In the genomic region with DNA sequence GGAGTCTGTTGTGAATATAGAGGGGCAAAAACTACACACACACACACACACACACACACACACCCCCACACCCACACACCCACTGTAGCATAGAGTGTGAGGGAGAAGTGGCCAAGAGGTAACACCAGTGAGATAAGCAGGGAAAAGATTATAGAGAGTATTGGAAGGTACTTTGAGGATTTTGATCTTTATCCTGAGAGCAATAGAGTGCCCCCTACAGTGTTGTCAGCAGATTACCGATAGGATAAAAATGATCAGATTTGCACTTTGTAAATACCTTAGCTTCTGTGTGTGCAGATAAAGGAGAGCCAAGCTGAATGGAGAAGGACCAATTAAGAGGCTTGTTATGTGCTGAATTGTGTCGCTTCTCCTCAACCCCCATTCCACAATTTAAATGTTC, we compare ENCODE assay signal across 14 cellular contexts. TPM values are rescaled to one million over a fixed set of nuclear protein-coding genes. Genes with fewer than 3 reads are reported as not detected.
DNase-seq lines count a peak whose midpoint lies in the region; ATAC-seq and TF ChIP-seq lines count a peak whose summit lies in the region.
"Had no signal": no experiment of that assay in that cellular context is flagged by ENCODE, and none has a peak within 500 bp of the region (broad histone marks: within the 10 kb centered on the region; RNA-seq: fewer than 3 reads in every experiment).

No MANE protein-coding gene starts in this region.

- no peak overlapping the region for H3K4me3 Mint-ChIP-seq in activated naive CD8-positive, alpha-beta T cell treated with anti-CD3 and anti-CD28 coated beads, Interleukin-2, amount 10 ng/mL, durations not matched to agents 7 days and 5 days
- H3K4me3 Mint-ChIP-seq in activated naive CD8-positive, alpha-beta T cell treated with anti-CD3 and anti-CD28 coated beads for 36 hours: no peak overlapping the region
- H3K4me3 Mint-ChIP-seq: B cell; stimulated activated naive CD8-positive, alpha-beta T cell treated with anti-CD3 and anti-CD28 coated beads, Interleukin-15, Interleukin-2, amounts not matched to agents 100 ng/mL and 50 ng/mL, for 24 hours had no signal

- TF ChIP-seq POLR2A in gastrocnemius medialis (IDR thresholded peaks at IDR 0.05): no peak

- no peak for DNase-seq in activated naive CD8-positive, alpha-beta T cell treated with anti-CD3 and anti-CD28 coated beads, Interleukin-2, amount 10 ng/mL, durations not matched to agents 7 days and 5 days
- no peak for DNase-seq in activated naive CD8-positive, alpha-beta T cell treated with anti-CD3 and anti-CD28 coated beads for 36 hours
- DNase-seq in NCI-H69 (lab: John Stamatoyannopoulos, UW) (peak; percentile 40), fibroblast of lung (ENCODE audit: low read depth in 2 of 2) (no peak), RPMI8226 (no peak), aorta (no peak), GOT3 (lab: John Stamatoyannopoulos, UW) (no peak), gastrocnemius medialis (no peak)
- DNase-seq: erythroblast, islet precursor cell, NCI-H1436, Peyer's patch had no signal

- H3K27me3 Mint-ChIP-seq in activated naive CD8-positive, alpha-beta T cell treated with anti-CD3 and anti-CD28 coated beads, Interleukin-2, amount 10 ng/mL, durations not matched to agents 7 days and 5 days: no peaks in the 10 kb centered on the region
- no peaks in the 10 kb centered on the region for H3K27me3 Mint-ChIP-seq in activated naive CD8-positive, alpha-beta T cell treated with anti-CD3 and anti-CD28 coated beads for 36 hours
- H3K27me3 Mint-ChIP-seq: B cell; stimulated activated naive CD8-positive, alpha-beta T cell treated with anti-CD3 and anti-CD28 coated beads, Interleukin-15, Interleukin-2, amounts not matched to agents 100 ng/mL and 50 ng/mL, for 24 hours had no signal

- H3K27me3 ChIP-seq in fibroblast of lung (ENCODE audit: control insufficient read depth, insufficient read depth, low read length) (no peaks in the 10 kb centered on the region), aorta (ENCODE audit: control insufficient read depth in 1 of 2, insufficient read depth in 2 of 2, low read length in 1 of 2) (no peaks in the 10 kb centered on the region), gastrocnemius medialis (no peaks in the 10 kb centered on the region)
- H3K27me3 ChIP-seq: Peyer's patch had no signal

- no peaks in the 10 kb centered on the region for H3K36me3 ChIP-seq in fibroblast of lung (ENCODE audit: control insufficient read depth, insufficient read depth, low read length)
- H3K36me3 ChIP-seq in aorta (ENCODE audit: control insufficient read depth in 1 of 2, insufficient read depth in 2 of 2, low read length in 1 of 2): peaks cover 0 to 4% of the 10 kb centered on the region in 2 donors
- no peaks in the 10 kb centered on the region for H3K36me3 ChIP-seq in gastrocnemius medialis
- H3K36me3 ChIP-seq: Peyer's patch had no signal

- POLR2A ChIA-PET in activated naive CD8-positive, alpha-beta T cell treated with anti-CD3 and anti-CD28 coated beads, Interleukin-2, amount 10 ng/mL, durations not matched to agents 7 days and 5 days (lab: Charles Lee): no interaction called here

- H3K9me3 Mint-ChIP-seq in activated naive CD8-positive, alpha-beta T cell treated with anti-CD3 and anti-CD28 coated beads, Interleukin-2, amount 10 ng/mL, durations not matched to agents 7 days and 5 days: no peaks in the 10 kb centered on the region
- no peaks in the 10 kb centered on the region for H3K9me3 Mint-ChIP-seq in activated naive CD8-positive, alpha-beta T cell treated with anti-CD3 and anti-CD28 coated beads for 36 hours
- H3K9me3 Mint-ChIP-seq: stimulated activated naive CD8-positive, alpha-beta T cell treated with anti-CD3 and anti-CD28 coated beads, Interleukin-15, Interleukin-2, amounts not matched to agents 100 ng/mL and 50 ng/mL, for 24 hours had no signal

- H3K4me2 ChIP-seq in fibroblast of lung (ENCODE audit: extremely low read depth, insufficient read depth, low read length): no peak overlapping the region

- H3K27ac ChIP-seq in fibroblast of lung (ENCODE audit: insufficient read depth, low read length) (no peak overlapping the region), aorta (ENCODE audit: low read depth in 1 of 2, low read length in 2 of 2) (no peak overlapping the region), gastrocnemius medialis (no peak overlapping the region)
- H3K27ac ChIP-seq: Peyer's patch had no signal

- H3K9me3 ChIP-seq in fibroblast of lung (ENCODE audit: control insufficient read depth, insufficient read depth, low read depth, low read length) (no peaks in the 10 kb centered on the region), aorta (ENCODE audit: control insufficient read depth, low read length) (no peaks in the 10 kb centered on the region), gastrocnemius medialis (no peaks in the 10 kb centered on the region)
- H3K9me3 ChIP-seq: Peyer's patch had no signal

- H3K4me1 ChIP-seq in fibroblast of lung (ENCODE audit: control insufficient read depth, extremely low read depth, insufficient read depth, low read length) (no peaks in the 10 kb centered on the region), aorta (ENCODE audit: control insufficient read depth in 1 of 2, insufficient read depth in 2 of 2, low read length in 2 of 2) (no peaks in the 10 kb centered on the region), gastrocnemius medialis (no peaks in the 10 kb centered on the region)
- H3K4me1 ChIP-seq: Peyer's patch had no signal

- in situ Hi-C loops in gastrocnemius medialis (cut with MboI; ENCODE audit: low sequenced_read_pairs in 4 of 4): loop anchor here in 1 of 4 donors (25.0 kb wide), 1 partner anchor 105 kb away; no protein-coding TSS in a partner anchor

- no peaks in the 10 kb centered on the region for H4K20me1 ChIP-seq in fibroblast of lung (ENCODE audit: control insufficient read depth, extremely low read depth, insufficient read depth, low read length)

- no peaks in the 10 kb centered on the region for H3K79me2 ChIP-seq in fibroblast of lung (ENCODE audit: control insufficient read depth, insufficient read depth, low read length)

- peaks cover 22% of the 10 kb centered on the region for H3K36me3 Mint-ChIP-seq in activated naive CD8-positive, alpha-beta T cell treated with anti-CD3 and anti-CD28 coated beads, Interleukin-2, amount 10 ng/mL, durations not matched to agents 7 days and 5 days
- peaks cover 36% of the 10 kb centered on the region for H3K36me3 Mint-ChIP-seq in activated naive CD8-positive, alpha-beta T cell treated with anti-CD3 and anti-CD28 coated beads for 36 hours

- no peak overlapping the region for H2AFZ ChIP-seq in fibroblast of lung (ENCODE audit: low read length)

- peaks cover 8% of the 10 kb centered on the region for H3K4me1 Mint-ChIP-seq in activated naive CD8-positive, alpha-beta T cell treated with anti-CD3 and anti-CD28 coated beads, Interleukin-2, amount 10 ng/mL, durations not matched to agents 7 days and 5 days
- H3K4me1 Mint-ChIP-seq in activated naive CD8-positive, alpha-beta T cell treated with anti-CD3 and anti-CD28 coated beads for 36 hours: peaks cover 35% of the 10 kb centered on the region
- H3K4me1 Mint-ChIP-seq: B cell had no signal

- WGBS in aorta, 2 donors: 89 to 94% methylated on average over 2 of the region's 2 CpGs

- H3K4me3 ChIP-seq in fibroblast of lung (replicated peaks in 1 of 4; ENCODE audit: control extremely low read depth in 1 of 4, insufficient read depth in 1 of 4, low read depth in 3 of 4, low read length in 4 of 4) (no peak overlapping the region), aorta (ENCODE audit: low read length in 2 of 2) (no peak overlapping the region), gastrocnemius medialis (no peak overlapping the region)
- H3K4me3 ChIP-seq: Peyer's patch had no signal

- peak overlapping the region; percentile 13 for H3K27ac Mint-ChIP-seq in activated naive CD8-positive, alpha-beta T cell treated with anti-CD3 and anti-CD28 coated beads, Interleukin-2, amount 10 ng/mL, durations not matched to agents 7 days and 5 days
- no peak overlapping the region for H3K27ac Mint-ChIP-seq in activated naive CD8-positive, alpha-beta T cell treated with anti-CD3 and anti-CD28 coated beads for 36 hours
- H3K27ac Mint-ChIP-seq: B cell; stimulated activated naive CD8-positive, alpha-beta T cell treated with anti-CD3 and anti-CD28 coated beads, Interleukin-15, Interleukin-2, amounts not matched to agents 100 ng/mL and 50 ng/mL, for 24 hours had no signal

- intact Hi-C loops in aorta (cut with DNase I) (no loop called here), gastrocnemius medialis (cut with DNase I; ENCODE audit: low total_unique reads) (no loop called here)

- peak; percentile 12 to 31 for TF ChIP-seq CTCF in fibroblast of lung (conservative IDR thresholded peaks at IDR 0.05 in 1 of 2, IDR thresholded peaks at IDR 0.05 in 1 of 2; ENCODE audit: low read depth in 1 of 2, low read length in 2 of 2)
- TF ChIP-seq CTCF in gastrocnemius medialis (IDR thresholded peaks at IDR 0.05 in 4 of 5, conservative IDR thresholded peaks at IDR 0.05 in 1 of 5): no peak

- no peak for ATAC-seq in activated naive CD8-positive, alpha-beta T cell treated with anti-CD3 and anti-CD28 coated beads, Interleukin-2, amount 10 ng/mL, durations not matched to agents 7 days and 5 days (ENCODE audit: low read depth)
- no peak for ATAC-seq in aorta (ENCODE audit: low FRiP score)
- no peak for ATAC-seq in gastrocnemius medialis

- H3K9ac ChIP-seq in fibroblast of lung (ENCODE audit: insufficient read depth, low read length): no peak overlapping the region

RNA-seq across cellular contexts. Expression of a gene that starts 32.3 kb away (rescaled TPM):
- total RNA-seq in activated naive CD8-positive, alpha-beta T cell treated with anti-CD3 and anti-CD28 coated beads, Interleukin-2, amount 10 ng/mL, durations not matched to agents 7 days and 5 days: 10 to 100 TPM; 42.3 to 42.5 TPM
- total RNA-seq in activated naive CD8-positive, alpha-beta T cell treated with anti-CD3 and anti-CD28 coated beads for 36 hours: 10 to 100 TPM; 33.8 to 34.5 TPM
- 103 and 117 TPM in 2 replicates for total RNA-seq in fibroblast of lung
- 31.2 and 45.0 TPM in 2 replicates for polyA plus RNA-seq in fibroblast of lung
- polyA plus RNA-seq in fibroblast of lung (2012): 17.8 and 25.9 TPM in 2 replicates
- 5.3 and 7.8 TPM in 2 replicates for polyA minus RNA-seq in fibroblast of lung (ENCODE audit: low replicate concordance)
- 10 to 100 TPM; 46.4 to 54.5 TPM for total RNA-seq in aorta
- 10 to 100 TPM in 1 of 2 donors, 1 to 10 TPM in 1; 3.0 to 11.0 TPM for polyA plus RNA-seq in aorta
- total RNA-seq in gastrocnemius medialis: 10 to 100 TPM; 24.2 to 46.2 (median 35.9) TPM

Comparison
In these comparisons a context has a peak if more than half of its experiments do, and no peak if none do; other contexts are left out.
1. CTCF ChIP-seq: peak in fibroblast of lung (2 of 2); none in gastrocnemius medialis (0 of 5).